12 cellular contexts compared by ENCODE assay signal in the genomic region with DNA sequence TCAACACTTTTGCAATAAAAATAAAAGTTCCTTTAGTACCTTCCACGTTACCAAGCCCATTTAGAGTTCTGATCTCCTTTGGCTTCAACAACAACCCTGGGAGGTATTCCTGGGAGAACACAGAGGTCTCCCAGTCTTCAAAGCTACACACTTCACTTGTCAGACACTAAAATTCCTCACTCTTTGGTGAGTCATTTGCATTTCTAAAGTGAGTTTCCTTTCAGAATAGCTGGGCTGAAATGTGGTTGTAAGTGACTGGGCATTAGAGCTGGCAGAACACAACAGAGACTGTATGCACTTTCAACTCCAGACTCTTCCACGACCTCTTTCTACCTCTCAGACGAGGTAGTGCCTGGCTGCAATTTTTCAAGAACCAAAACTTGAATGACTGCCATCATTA. TPM values are rescaled to one million over a fixed set of nuclear protein-coding genes. Genes with fewer than 3 reads are reported as not detected.
DNase-seq lines count a peak whose midpoint lies in the region; ATAC-seq and TF ChIP-seq lines count a peak whose summit lies in the region.
"Had no signal": no experiment of that assay in that cellular context is flagged by ENCODE, and none has a peak within 500 bp of the region (broad histone marks: within the 10 kb centered on the region; RNA-seq: fewer than 3 reads in every experiment).

No MANE protein-coding gene starts in this region.

- no peak for TF ChIP-seq CTCF in RWPE1 (conservative IDR thresholded peaks at IDR 0.05; ENCODE audit: low read depth)
- TF ChIP-seq CTCF in fibroblast of mammary gland (conservative IDR thresholded peaks at IDR 0.05; ENCODE audit: control insufficient read depth, insufficient read depth, low read depth, low read length) = no peak

- no peak overlapping the region for H2BK12ac ChIP-seq in neuronal stem cell (ENCODE audit: low read length)

- H3K23ac ChIP-seq in neuronal stem cell (ENCODE audit: low read depth, low read length, poor library complexity) = no peak overlapping the region

- no peak overlapping the region for H4K8ac ChIP-seq in neuronal stem cell (ENCODE audit: low read depth, low read length)

- H2AK5ac ChIP-seq in neuronal stem cell (ENCODE audit: low read depth, low read length) = no peak overlapping the region

- DNase-seq in GM03348 (ENCODE audit: low spot score) (peak; percentile 66), RWPE1 (ENCODE audit: low spot score) (peak; percentile 79), fibroblast of mammary gland (ENCODE audit: low read depth) (peak; percentile 88), neuronal stem cell (ENCODE audit: low spot score) (no peak), activated T-cell treated with anti-CD3 and anti-CD28 coated beads for 4 hours (no peak), NCI-H526 (lab: John Stamatoyannopoulos, UW) (no peak), SHP77 treated with DMSO at 0.1 percent for 48 hours (lab: John Stamatoyannopoulos, UW) (no peak)
- DNase-seq: DMS 273 treated with DMSO at 0.1 percent for 48 hours; effector memory CD4-positive, alpha-beta T cell; lower lobe of right lung; NCI-H510A had no signal

- H3K4me3 ChIP-seq in fibroblast of mammary gland (ENCODE audit: control insufficient read depth, low read depth, low read length) = no peak overlapping the region
- no peak overlapping the region for H3K4me3 ChIP-seq in neuronal stem cell (ENCODE audit: low read length in 2 of 2)
- H3K4me3 ChIP-seq: lower lobe of right lung had no signal

- H3K4ac ChIP-seq in neuronal stem cell (ENCODE audit: low read length) = no peak overlapping the region

- no peak overlapping the region for H2BK5ac ChIP-seq in neuronal stem cell (ENCODE audit: low read length)

- H3K4me1 ChIP-seq in neuronal stem cell (ENCODE audit: control insufficient read depth in 2 of 2, insufficient read depth in 1 of 2, low read depth in 1 of 2, low read length in 2 of 2) = peaks cover 21 to 29% of the 10 kb centered on the region in 2 donors
- H3K4me1 ChIP-seq: lower lobe of right lung had no signal

- POLR2A ChIA-PET in RWPE1 (lab: Yijun Ruan, JAX; ENCODE audit: low non-redundant PET) = interaction anchor here (1.3 to 1.4 kb wide), 2 partner anchors 12 to 17 kb away, joined by 6 to 8 read pairs; a partner anchor contains a TSS

- no peak overlapping the region for H4K91ac ChIP-seq in neuronal stem cell (ENCODE audit: low read depth, low read length, poor library complexity)

- H3K4me2 ChIP-seq in neuronal stem cell (ENCODE audit: insufficient read depth, low read length, poor library complexity, severe bottlenecking) = no peak overlapping the region

- H2AFZ ChIP-seq in neuronal stem cell (ENCODE audit: low read length) = peak overlapping the region; percentile 77

- no peaks in the 10 kb centered on the region for H3K27me3 ChIP-seq in neuronal stem cell (ENCODE audit: control insufficient read depth in 3 of 3, insufficient read depth in 3 of 3, low read depth in 1 of 3, low read length in 3 of 3)

- WGBS in neuronal stem cell (ENCODE audit: extremely low coverage in 2 of 2, insufficient read length in 2 of 2, insufficient replicate concordance in 1 of 2), 2 donors = no CpG with 5 or more reads among the region's 3 CpGs

- H2BK15ac ChIP-seq in neuronal stem cell (ENCODE audit: low read length) = no peak overlapping the region

- no peak overlapping the region for H2BK120ac ChIP-seq in neuronal stem cell (ENCODE audit: low read depth, low read length)

- ATAC-seq in HG02870 (IDR thresholded peaks at IDR 0.05; ENCODE audit: unreplicated experiment) = no peak
- ATAC-seq: lower lobe of right lung had no signal

- H3K18ac ChIP-seq in neuronal stem cell (ENCODE audit: low read length) = no peak overlapping the region

- no peak overlapping the region for H3K9ac ChIP-seq in neuronal stem cell (ENCODE audit: low read depth, low read length, poor library complexity)

- no peaks in the 10 kb centered on the region for H3K36me3 ChIP-seq in neuronal stem cell (replicated peaks in 1 of 2; ENCODE audit: control insufficient read depth in 2 of 2, insufficient read depth in 2 of 2, low read length in 2 of 2)
- H3K36me3 ChIP-seq: lower lobe of right lung had no signal

- H3K9me3 ChIP-seq in neuronal stem cell (replicated peaks in 1 of 2; ENCODE audit: control insufficient read depth in 2 of 2, insufficient read depth in 1 of 2, low read depth in 1 of 2, low read length in 2 of 2) = peaks cover 3 to 9% of the 10 kb centered on the region in 2 donors
- H3K9me3 ChIP-seq: lower lobe of right lung had no signal

- H3K27ac ChIP-seq in RWPE1 (no peak overlapping the region), neuronal stem cell (replicated peaks; ENCODE audit: low read length) (peak overlapping the region; percentile 77)
- H3K27ac ChIP-seq: lower lobe of right lung had no signal

- H3K14ac ChIP-seq in neuronal stem cell (ENCODE audit: low read length) = no peak overlapping the region

- no peaks in the 10 kb centered on the region for H3K79me1 ChIP-seq in neuronal stem cell (ENCODE audit: low read depth, low read length)

- CTCF ChIA-PET in RWPE1 (lab: Yijun Ruan, JAX) = interaction anchor here (0.7 to 2.3 kb wide), 2 partner anchors 12 to 84 kb away, joined by 4 to 9 read pairs; a partner anchor contains a TSS

RNA-seq across cellular contexts. Expression of a gene that starts 11.5 kb away (rescaled TPM):
- polyA plus RNA-seq in neuronal stem cell (2013, experiment 1 of 2) = 2.7 TPM
- polyA plus RNA-seq in neuronal stem cell (2013, experiment 2 of 2) = 2.9 TPM

RNA-seq across cellular contexts. Expression of a gene that starts 42.5 kb away (rescaled TPM):
- polyA plus RNA-seq in neuronal stem cell (2013, experiment 1 of 2) = not detected
- polyA plus RNA-seq in neuronal stem cell (2013, experiment 2 of 2) = not detected

Comparison
In these comparisons a context has a peak if more than half of its experiments do, and no peak if none do; other contexts are left out.
1. DNase-seq: peak in GM03348 (single experiment), RWPE1 (single experiment) and fibroblast of mammary gland (single experiment); none in neuronal stem cell (single experiment), activated T-cell treated with anti-CD3 and anti-CD28 coated beads for 4 hours (single experiment), NCI-H526 (0 of 2) and SHP77 treated with DMSO at 0.1 percent for 48 hours (single experiment).